In genomic region chr9:128246471-128246870, GRCh38 we compare ENCODE assay signal across 16 cellular contexts. TPM values are rescaled to one million over a fixed set of nuclear protein-coding genes. Genes with fewer than 3 reads are reported as not detected.
DNase-seq lines count a peak whose midpoint lies in the region; ATAC-seq and TF ChIP-seq lines count a peak whose summit lies in the region.
"Had no signal": no experiment of that assay in that cellular context is flagged by ENCODE, and none has a peak within 500 bp of the region (broad histone marks: within the 10 kb centered on the region; RNA-seq: fewer than 3 reads in every experiment).

No MANE protein-coding gene starts in this region.

- H3K9me3 ChIP-seq in fibroblast of lung (ENCODE audit: control insufficient read depth, insufficient read depth, low read depth, low read length) (no peaks in the 10 kb centered on the region), smooth muscle cell (replicated peaks; ENCODE audit: low read depth) (no peaks in the 10 kb centered on the region)
- H3K9me3 ChIP-seq: gastrocnemius medialis, tibial artery had no signal

- H3K9me3 Mint-ChIP-seq in activated CD8-positive, alpha-beta memory T cell treated with anti-CD3 and anti-CD28 coated beads, Interleukin-2, amount 10 ng/mL, durations not matched to agents 7 days and 5 days (ENCODE audit: low read depth), result no peaks in the 10 kb centered on the region
- H3K9me3 Mint-ChIP-seq: CD4-positive, alpha-beta T cell had no signal

- peaks cover 23% of the 10 kb centered on the region for H3K4me1 ChIP-seq in fibroblast of lung (ENCODE audit: control insufficient read depth, extremely low read depth, insufficient read depth, low read length)
- peaks cover 16% of the 10 kb centered on the region for H3K4me1 ChIP-seq in smooth muscle cell (ENCODE audit: low read depth)
- H3K4me1 ChIP-seq: gastrocnemius medialis had no signal

- no peaks in the 10 kb centered on the region for H4K20me1 ChIP-seq in fibroblast of lung (ENCODE audit: control insufficient read depth, extremely low read depth, insufficient read depth, low read length)
- no peaks in the 10 kb centered on the region for H4K20me1 ChIP-seq in smooth muscle cell (ENCODE audit: low read depth)

- peak overlapping the region; percentile 64 for H2AFZ ChIP-seq in fibroblast of lung (ENCODE audit: low read length)
- no peak overlapping the region for H2AFZ ChIP-seq in smooth muscle cell (ENCODE audit: low read depth)

- H3K27me3 ChIP-seq in fibroblast of lung (ENCODE audit: control insufficient read depth, insufficient read depth, low read length) (no peaks in the 10 kb centered on the region), smooth muscle cell (ENCODE audit: low read depth) (no peaks in the 10 kb centered on the region)

- TF ChIP-seq CTCF in fibroblast of lung (conservative IDR thresholded peaks at IDR 0.05 in 1 of 2, IDR thresholded peaks at IDR 0.05 in 1 of 2; ENCODE audit: low read depth in 1 of 2, low read length in 2 of 2) (no peak), smooth muscle cell (IDR thresholded peaks at IDR 0.05; ENCODE audit: borderline replicate concordance, insufficient read depth, poor library complexity, severe bottlenecking) (no peak)

- no peak overlapping the region for H3K9ac ChIP-seq in fibroblast of lung (ENCODE audit: insufficient read depth, low read length)
- H3K9ac ChIP-seq in smooth muscle cell (ENCODE audit: low read depth), result no peak overlapping the region
- H3K9ac ChIP-seq: KMS-11 had no signal

- H3K27ac Mint-ChIP-seq in activated CD8-positive, alpha-beta memory T cell treated with anti-CD3 and anti-CD28 coated beads, Interleukin-2, amount 10 ng/mL, durations not matched to agents 7 days and 5 days, result peak overlapping the region; percentile 23
- H3K27ac Mint-ChIP-seq: CD4-positive, alpha-beta T cell had no signal

- WGBS in smooth muscle cell (ENCODE audit: low lambda C conversion rate), result 48% methylated on average over 1 of the region's 2 CpGs

- H3K79me2 ChIP-seq in fibroblast of lung (ENCODE audit: control insufficient read depth, insufficient read depth, low read length), result no peaks in the 10 kb centered on the region
- no peaks in the 10 kb centered on the region for H3K79me2 ChIP-seq in smooth muscle cell (ENCODE audit: low read depth)

- no peak overlapping the region for H3K4me2 ChIP-seq in fibroblast of lung (ENCODE audit: extremely low read depth, insufficient read depth, low read length)
- H3K4me2 ChIP-seq in smooth muscle cell, result peak overlapping the region; percentile 86
- H3K4me2 ChIP-seq: KMS-11 had no signal

- DNase-seq in activated CD8-positive, alpha-beta memory T cell treated with anti-CD3 and anti-CD28 coated beads, Interleukin-2, amount 10 ng/mL, durations not matched to agents 7 days and 5 days, result no peak
- DNase-seq in activated CD8-positive, alpha-beta memory T cell treated with anti-CD3 and anti-CD28 coated beads for 24 hours, result no peak
- DNase-seq in fibroblast of lung (ENCODE audit: low read depth in 2 of 2) (no peak), smooth muscle cell (lab: John Stamatoyannopoulos, UW; ENCODE audit: unreplicated experiment) (no peak), SIG-M5 treated with dmso at 0.1 percent for 504 hours (lab: John Stamatoyannopoulos, UW; ENCODE audit: unreplicated experiment) (no peak), GM19240 (ENCODE audit: insufficient read length, low spot score) (no peak)
- DNase-seq: CD4-positive, alpha-beta T cell; DMS79; gastrocnemius medialis; NCI-H1105 treated with DMSO at 0.1 percent for 48 hours; NCI-H748 treated with DMSO at 0.1 percent for 48 hours; PC-3; stimulated activated CD4-positive, alpha-beta T cell treated with anti-CD3 and anti-CD28 coated beads, Interleukin-4, amount 100 ng/mL, for 24 hours; SW 1271; tibial artery had no signal

- H3K27me3 Mint-ChIP-seq in activated CD8-positive, alpha-beta memory T cell treated with anti-CD3 and anti-CD28 coated beads, Interleukin-2, amount 10 ng/mL, durations not matched to agents 7 days and 5 days, result peaks cover 26% of the 10 kb centered on the region

- CTCF ChIA-PET in activated CD8-positive, alpha-beta memory T cell treated with anti-CD3 and anti-CD28 coated beads, Interleukin-2, amount 10 ng/mL, durations not matched to agents 7 days and 5 days (lab: Charles Lee), result interaction anchor here (0.6 to 1.7 kb wide), 2 partner anchors 9 to 553 kb away, joined by 3 to 4 read pairs; no protein-coding TSS in a partner anchor

- H3K4me3 ChIP-seq in fibroblast of lung (replicated peaks in 1 of 4; ENCODE audit: control extremely low read depth in 1 of 4, insufficient read depth in 1 of 4, low read depth in 3 of 4, low read length in 4 of 4), result no peak overlapping the region
- H3K4me3 ChIP-seq in smooth muscle cell, result no peak overlapping the region
- H3K4me3 ChIP-seq: gastrocnemius medialis, tibial artery had no signal

- peaks cover 20% of the 10 kb centered on the region for H3K4me1 Mint-ChIP-seq in activated CD8-positive, alpha-beta memory T cell treated with anti-CD3 and anti-CD28 coated beads, Interleukin-2, amount 10 ng/mL, durations not matched to agents 7 days and 5 days

- H3F3A ChIP-seq in smooth muscle cell (ENCODE audit: low read depth), result peaks cover 29% of the 10 kb centered on the region

- no peak overlapping the region for H3K4me3 Mint-ChIP-seq in activated CD8-positive, alpha-beta memory T cell treated with anti-CD3 and anti-CD28 coated beads, Interleukin-2, amount 10 ng/mL, durations not matched to agents 7 days and 5 days
- H3K4me3 Mint-ChIP-seq: CD4-positive, alpha-beta T cell had no signal

- H3K36me3 ChIP-seq in fibroblast of lung (ENCODE audit: control insufficient read depth, insufficient read depth, low read length) (peaks cover 2% of the 10 kb centered on the region), smooth muscle cell (ENCODE audit: low read depth) (no peaks in the 10 kb centered on the region)
- H3K36me3 ChIP-seq: gastrocnemius medialis, tibial artery had no signal

- no peak for ATAC-seq in activated CD8-positive, alpha-beta memory T cell treated with anti-CD3 and anti-CD28 coated beads, Interleukin-2, amount 10 ng/mL, durations not matched to agents 7 days and 5 days
- ATAC-seq: gastrocnemius medialis, PC-3 had no signal

- H3K36me3 Mint-ChIP-seq in activated CD8-positive, alpha-beta memory T cell treated with anti-CD3 and anti-CD28 coated beads, Interleukin-2, amount 10 ng/mL, durations not matched to agents 7 days and 5 days, result no peaks in the 10 kb centered on the region

- H3K27ac ChIP-seq in fibroblast of lung (ENCODE audit: insufficient read depth, low read length) (peak overlapping the region; percentile 10), smooth muscle cell (ENCODE audit: low read depth) (peak overlapping the region; percentile 91)
- H3K27ac ChIP-seq: gastrocnemius medialis, KMS-11, tibial artery had no signal

RNA-seq across cellular contexts. Expression of gene GOLGA2, which starts 29.3 kb away (rescaled TPM):
- total RNA-seq in activated CD8-positive, alpha-beta memory T cell treated with anti-CD3 and anti-CD28 coated beads, Interleukin-2, amount 10 ng/mL, durations not matched to agents 7 days and 5 days, result 10 to 100 TPM; 47.6 to 57.2 TPM
- total RNA-seq in fibroblast of lung, result 96.0 and 118 TPM in 2 replicates
- 107 and 126 TPM in 2 replicates for polyA plus RNA-seq in fibroblast of lung
- 105 and 118 TPM in 2 replicates for polyA plus RNA-seq in fibroblast of lung (2012)
- polyA minus RNA-seq in fibroblast of lung (ENCODE audit: low replicate concordance), result 33.4 and 48.1 TPM in 2 replicates
- total RNA-seq in smooth muscle cell, result 99.5 and 101 TPM in 2 replicates
- 55.4 and 70.1 TPM in 2 replicates for polyA plus RNA-seq in smooth muscle cell

RNA-seq across cellular contexts. Expression of gene SWI5, which starts 29.6 kb away (rescaled TPM):
- total RNA-seq in activated CD8-positive, alpha-beta memory T cell treated with anti-CD3 and anti-CD28 coated beads, Interleukin-2, amount 10 ng/mL, durations not matched to agents 7 days and 5 days, result 10 to 100 TPM; 11.8 to 12.1 TPM
- total RNA-seq in fibroblast of lung, result 35.4 and 35.7 TPM in 2 replicates
- 46.7 and 62.6 TPM in 2 replicates for polyA plus RNA-seq in fibroblast of lung
- polyA plus RNA-seq in fibroblast of lung (2012), result 36.9 and 53.1 TPM in 2 replicates
- polyA minus RNA-seq in fibroblast of lung (ENCODE audit: low replicate concordance), result 17.8 and 19.4 TPM in 2 replicates
- 41.0 and 47.1 TPM in 2 replicates for total RNA-seq in smooth muscle cell
- 71.1 and 77.2 TPM in 2 replicates for polyA plus RNA-seq in smooth muscle cell

RNA-seq across cellular contexts. Expression of gene DNM1, which starts 43.3 kb away (rescaled TPM):
- under 1 TPM; 0.40 to 0.79 TPM for total RNA-seq in activated CD8-positive, alpha-beta memory T cell treated with anti-CD3 and anti-CD28 coated beads, Interleukin-2, amount 10 ng/mL, durations not matched to agents 7 days and 5 days
- total RNA-seq in fibroblast of lung (11.8 and 30.4 TPM in 2 replicates), smooth muscle cell (25.3 and 29.7 TPM in 2 replicates)
- polyA plus RNA-seq in fibroblast of lung (3.7 and 11.6 TPM in 2 replicates), smooth muscle cell (48.9 and 50.7 TPM in 2 replicates)
- 7.7 and 22.6 TPM in 2 replicates for polyA plus RNA-seq in fibroblast of lung (2012)
- polyA minus RNA-seq in fibroblast of lung (ENCODE audit: low replicate concordance), result 14.2 and 47.3 TPM in 2 replicates

RNA-seq across cellular contexts. Expression of gene CIZ1, which starts 55.1 kb away (rescaled TPM):
- 100 to 1,000 TPM; 140 to 153 TPM for total RNA-seq in activated CD8-positive, alpha-beta memory T cell treated with anti-CD3 and anti-CD28 coated beads, Interleukin-2, amount 10 ng/mL, durations not matched to agents 7 days and 5 days
- total RNA-seq in fibroblast of lung (21.3 and 27.2 TPM in 2 replicates), smooth muscle cell (23.5 and 24.2 TPM in 2 replicates)
- polyA plus RNA-seq in fibroblast of lung (26.1 and 48.4 TPM in 2 replicates), smooth muscle cell (81.1 and 84.0 TPM in 2 replicates)
- 71.3 and 119 TPM in 2 replicates for polyA plus RNA-seq in fibroblast of lung (2012)
- 169 and 276 TPM in 2 replicates for polyA minus RNA-seq in fibroblast of lung (ENCODE audit: low replicate concordance)
